In genomic region chr12:5168148-5168547, GRCh38 we compare ENCODE assay signal across 24 cellular contexts.
DNase-seq lines count a peak whose midpoint lies in the region; ATAC-seq, FAIRE-seq and TF ChIP-seq lines count a peak whose summit lies in the region.
"Had no signal": no experiment of that assay in that cellular context is flagged by ENCODE, and none has a peak within 500 bp of the region (broad histone marks: within the 10 kb centered on the region; RNA-seq: fewer than 3 reads in every experiment).

No MANE protein-coding gene starts in this region.

- H2AK9ac ChIP-seq in IMR-90 (replicated peaks; ENCODE audit: low read depth, low read length, poor library complexity), result no peak overlapping the region

- H3K79me2 ChIP-seq in K562 (ENCODE audit: control insufficient read depth, insufficient read depth, low read length), result no peaks in the 10 kb centered on the region
- H3K79me2 ChIP-seq in mesendoderm (ENCODE audit: control insufficient read depth, insufficient read depth, low read length), result no peaks in the 10 kb centered on the region

- H3K27me3 Mint-ChIP-seq in stimulated activated naive B cell treated with anti-CD40 and anti-IgM and Interleukin-4, amounts not matched to agents 10 μg/mL and 1 μg/mL and 100 μg/mL, for 72 hours, result peaks cover 14 to 17% of the 10 kb centered on the region in 2 donors
- H3K27me3 Mint-ChIP-seq: CD4-positive, CD25-positive, alpha-beta regulatory T cell had no signal

- in situ Hi-C loops in IMR-90 (cut with MboI; ENCODE audit: low sequenced_read_pairs) (loop anchor here (5.0 kb wide), 1 partner anchor 259 kb away; no protein-coding TSS in a partner anchor), K562 (cut with MboI) (no loop called here)

- H3K4me1 ChIP-seq in IMR-90 (ENCODE audit: control insufficient read depth, insufficient read depth, low read length), result peaks cover 26% of the 10 kb centered on the region
- H3K4me1 ChIP-seq in K562 (replicated peaks in 1 of 2; ENCODE audit: control insufficient read depth in 2 of 2, insufficient read depth in 2 of 2, low read length in 2 of 2), result no peaks in the 10 kb centered on the region
- no peaks in the 10 kb centered on the region for H3K4me1 ChIP-seq in mesendoderm (ENCODE audit: control insufficient read depth, low read depth, low read length)
- no peaks in the 10 kb centered on the region for H3K4me1 ChIP-seq in effector memory CD4-positive, alpha-beta T cell (ENCODE audit: control insufficient read depth, insufficient read depth, low read length, poor library complexity, severe bottlenecking)
- H3K4me1 ChIP-seq: Caco-2 had no signal

- 0 out of 2 replicates have a peak overlapping the region, but pooled peaks have one; percentile 14 for H3K18ac ChIP-seq in IMR-90 (ENCODE audit: low read depth, low read length)
- no peak overlapping the region for H3K18ac ChIP-seq in mesendoderm (ENCODE audit: low read length)

- H3K4me3 ChIP-seq in IMR-90 (ENCODE audit: insufficient read depth, low read depth, low read length) (no peak overlapping the region), K562 (no peak overlapping the region), mesendoderm (ENCODE audit: low read length) (no peak overlapping the region)
- H3K4me3 ChIP-seq in effector memory CD4-positive, alpha-beta T cell (ENCODE audit: insufficient read depth, low read depth, low read length, poor library complexity, severe bottlenecking), result no peak overlapping the region
- H3K4me3 ChIP-seq: BLaER1, GM23248 had no signal

- H2BK20ac ChIP-seq in IMR-90 (ENCODE audit: low read depth, low read length), result peak overlapping the region; percentile 57

- H3K27ac ChIP-seq in IMR-90 (ENCODE audit: insufficient read depth, low read length) (no peak overlapping the region), K562 (ENCODE audit: extremely low read depth, low read depth, low read length) (no peak overlapping the region), mesendoderm (ENCODE audit: low read depth, low read length) (no peak overlapping the region)
- no peak overlapping the region for H3K27ac ChIP-seq in effector memory CD4-positive, alpha-beta T cell (ENCODE audit: insufficient read depth, low read length, poor library complexity, severe bottlenecking)
- H3K27ac ChIP-seq: 22Rv1, BLaER1, C4-2B had no signal

- BruUV-seq in IMR-90 (replicated peaks; lab: Mats Ljungman, UMichigan) (no TSS peak), K562 (replicated peaks; lab: Mats Ljungman, UMichigan) (no TSS peak)

- H4K91ac ChIP-seq in IMR-90 (ENCODE audit: insufficient read depth, low read depth, low read length), result peak overlapping the region; percentile 27; the same call in 1 of the 2 replicates

- POLR2A ChIA-PET in IMR-90 (lab: Charles Lee; ENCODE audit: unreplicated experiment) (no interaction called here), K562 (lab: Yijun Ruan, JAX) (no interaction called here)

- H3K36me3 ChIP-seq in IMR-90 (ENCODE audit: control insufficient read depth, insufficient read depth, low read length) (no peaks in the 10 kb centered on the region), K562 (ENCODE audit: control insufficient read depth, insufficient read depth, low read length) (no peaks in the 10 kb centered on the region), mesendoderm (ENCODE audit: control insufficient read depth, insufficient read depth, low read length) (no peaks in the 10 kb centered on the region)
- no peaks in the 10 kb centered on the region for H3K36me3 ChIP-seq in effector memory CD4-positive, alpha-beta T cell (ENCODE audit: control insufficient read depth, insufficient read depth, low read length)
- H3K36me3 ChIP-seq: BLaER1 had no signal

- dilution Hi-C loops in IMR-90 (cut with HindIII; ENCODE audit: low sequenced_read_pairs, unreplicated experiment), result no loop called here

- intact Hi-C loops in IMR-90 (cut with micrococcal nuclease) (loop anchor here (5.0 kb wide), 1 partner anchor 71 kb away; no protein-coding TSS in a partner anchor), K562 (cut with micrococcal nuclease) (no loop called here)

- H3K9ac ChIP-seq in IMR-90 (ENCODE audit: low read depth, low read length), result no peak overlapping the region
- H3K9ac ChIP-seq in K562 (ENCODE audit: insufficient read depth in 1 of 2, low read depth in 2 of 2, low read length in 2 of 2), result no peak overlapping the region
- no peak overlapping the region for H3K9ac ChIP-seq in mesendoderm (ENCODE audit: low read length)
- H3K9ac ChIP-seq: BLaER1, GM23248 had no signal

- H3K9me3 Mint-ChIP-seq in stimulated activated naive B cell treated with anti-CD40 and anti-IgM and Interleukin-4, amounts not matched to agents 10 μg/mL and 1 μg/mL and 100 μg/mL, for 72 hours, result no peaks in the 10 kb centered on the region
- H3K9me3 Mint-ChIP-seq: CD4-positive, CD25-positive, alpha-beta regulatory T cell; CD8-positive, alpha-beta T cell had no signal

- H2BK15ac ChIP-seq in IMR-90 (ENCODE audit: low read depth, low read length) (peak overlapping the region; percentile 73; the same call in 2 of the 3 replicates), mesendoderm (replicated peaks; ENCODE audit: low read depth) (no peak overlapping the region)

- H3K9me3 ChIP-seq in IMR-90 (ENCODE audit: control insufficient read depth, insufficient read depth, low read length) (no peaks in the 10 kb centered on the region), K562 (replicated peaks; ENCODE audit: control insufficient read depth, insufficient read depth, low read depth, low read length) (no peaks in the 10 kb centered on the region)
- H3K9me3 ChIP-seq in effector memory CD4-positive, alpha-beta T cell (ENCODE audit: control insufficient read depth, low read length), result no peaks in the 10 kb centered on the region
- H3K9me3 ChIP-seq: BLaER1, Caco-2 had no signal

- no peak for FAIRE-seq in K562 (lab: Jason Lieb, UNC)
- FAIRE-seq: A204.1, G401.6, GM12892, H1 had no signal

- H3K56ac ChIP-seq in IMR-90 (ENCODE audit: extremely low read depth, insufficient read depth, low read length) (no peak overlapping the region), mesendoderm (ENCODE audit: low read length) (no peak overlapping the region)

- peak overlapping the region; percentile 21 for H2BK5ac ChIP-seq in IMR-90 (ENCODE audit: low read depth, low read length, poor library complexity, severe bottlenecking)
- no peak overlapping the region for H2BK5ac ChIP-seq in mesendoderm (ENCODE audit: low read length)

- ATAC-seq in IMR-90 (ENCODE audit: low read depth) (no peak), K562 (no peak), HG03457 (IDR thresholded peaks at IDR 0.05; ENCODE audit: unreplicated experiment) (no peak)
- no peak for ATAC-seq in stimulated activated naive B cell treated with anti-CD40 and anti-IgM and Interleukin-4, amounts not matched to agents 10 μg/mL and 1 μg/mL and 100 μg/mL, for 72 hours (replicated peaks)
- ATAC-seq: CD8-positive, alpha-beta T cell had no signal

- no peak overlapping the region for H3K4me2 ChIP-seq in IMR-90 (ENCODE audit: low read depth, low read length)
- H3K4me2 ChIP-seq in K562 (ENCODE audit: insufficient read depth, low read length), result no peak overlapping the region
- no peak overlapping the region for H3K4me2 ChIP-seq in mesendoderm (ENCODE audit: low read length)
- H3K4me2 ChIP-seq: BLaER1 had no signal

- H3K79me1 ChIP-seq in IMR-90 (ENCODE audit: low read depth in 1 of 2, low read length in 2 of 2), result 0 out of 4 replicates have a peak, but pooled peaks cover 0 to 6% of the 10 kb centered on the region in 2 experiments
- H3K79me1 ChIP-seq in mesendoderm (ENCODE audit: low read length), result no peaks in the 10 kb centered on the region

- H3K27ac Mint-ChIP-seq in stimulated activated naive B cell treated with anti-CD40 and anti-IgM and Interleukin-4, amounts not matched to agents 10 μg/mL and 1 μg/mL and 100 μg/mL, for 72 hours, result peak overlapping the region; percentile 39
- H3K27ac Mint-ChIP-seq: B cell; CD4-positive, CD25-positive, alpha-beta regulatory T cell; CD8-positive, alpha-beta T cell had no signal

- H2AFZ ChIP-seq in IMR-90 (replicated peaks; ENCODE audit: low read length, poor library complexity) (no peak overlapping the region), K562 (ENCODE audit: low read depth, low read length) (no peak overlapping the region)
- H2AFZ ChIP-seq: GM23248 had no signal

- H3K14ac ChIP-seq in IMR-90 (replicated peaks; ENCODE audit: low read depth, low read length), result peak overlapping the region; percentile 49

- H4K5ac ChIP-seq in IMR-90 (ENCODE audit: low read depth, low read length), result no peak overlapping the region
- no peak overlapping the region for H4K5ac ChIP-seq in mesendoderm (ENCODE audit: low read length)

- no peaks in the 10 kb centered on the region for H4K20me1 ChIP-seq in IMR-90 (ENCODE audit: insufficient read depth, low read length)
- H4K20me1 ChIP-seq in K562 (replicated peaks; ENCODE audit: control insufficient read depth, insufficient read depth, low read length), result no peaks in the 10 kb centered on the region
- H4K20me1 ChIP-seq: BLaER1 had no signal

- H3K4me1 Mint-ChIP-seq in stimulated activated naive B cell treated with anti-CD40 and anti-IgM and Interleukin-4, amounts not matched to agents 10 μg/mL and 1 μg/mL and 100 μg/mL, for 72 hours, result no peaks in the 10 kb centered on the region
- H3K4me1 Mint-ChIP-seq: B cell; CD4-positive, CD25-positive, alpha-beta regulatory T cell had no signal

- no peaks in the 10 kb centered on the region for H3K27me3 ChIP-seq in IMR-90 (ENCODE audit: control insufficient read depth, insufficient read depth, low read length)
- peaks cover 0 to 12% of the 10 kb centered on the region in 2 experiments; a peak in 3 of 5 replicates for H3K27me3 ChIP-seq in K562 (ENCODE audit: control insufficient read depth in 2 of 2, insufficient read depth in 2 of 2, low read length in 2 of 2)
- no peaks in the 10 kb centered on the region for H3K27me3 ChIP-seq in mesendoderm (ENCODE audit: insufficient read depth, low read length, poor library complexity)
- no peaks in the 10 kb centered on the region for H3K27me3 ChIP-seq in effector memory CD4-positive, alpha-beta T cell (replicated peaks; ENCODE audit: control insufficient read depth, insufficient read depth, low read length, poor library complexity, severe bottlenecking)
- H3K27me3 ChIP-seq: BLaER1 had no signal

- 100% methylated on average over 4 of the region's 5 CpGs; no CpG with 5 or more reads in 1 of the 2 experiments for WGBS in IMR-90 (ENCODE audit: extremely low coverage in 2 of 2, insufficient read length in 1 of 2), 2 experiments
- WGBS in K562 (ENCODE audit: insufficient coverage, low coverage, missing lambda C conversion rate), result 15% methylated on average over 5 of the region's 5 CpGs
- no CpG with 5 or more reads among the region's 5 CpGs for WGBS in mesendoderm (ENCODE audit: extremely low coverage, insufficient coverage, low lambda C conversion rate)

- H2AK5ac ChIP-seq in IMR-90 (ENCODE audit: low read depth, low read length) (peak overlapping the region; percentile 75; the same call in 1 of the 2 replicates), mesendoderm (ENCODE audit: low read length) (no peak overlapping the region)

- H2BK120ac ChIP-seq in IMR-90 (ENCODE audit: low read depth, low read length), result peak overlapping the region; percentile 77; the same call in 1 of the 2 replicates
- H2BK120ac ChIP-seq in mesendoderm (ENCODE audit: low read depth, low read length), result no peak overlapping the region

- no peak for TF ChIP-seq POLR2A in IMR-90 (IDR thresholded peaks at IDR 0.05; ENCODE audit: low read depth, low read length)
- no peak for TF ChIP-seq POLR2A in K562 (conservative IDR thresholded peaks at IDR 0.05)

- no peak for TF ChIP-seq EP300 in K562 (IDR thresholded peaks at IDR 0.05; ENCODE audit: low read length)

- H3K36me3 Mint-ChIP-seq in stimulated activated naive B cell treated with anti-CD40 and anti-IgM and Interleukin-4, amounts not matched to agents 10 μg/mL and 1 μg/mL and 100 μg/mL, for 72 hours, result no peaks in the 10 kb centered on the region
- H3K36me3 Mint-ChIP-seq: CD4-positive, CD25-positive, alpha-beta regulatory T cell; CD8-positive, alpha-beta T cell had no signal

- TF ChIP-seq RAD21 in IMR-90 (IDR thresholded peaks at IDR 0.05; ENCODE audit: low read length) (no peak), K562 (CRISPR knock-in tag; conservative IDR thresholded peaks at IDR 0.05 in 1 of 2, IDR thresholded peaks at IDR 0.05 in 1 of 2) (no peak)

- no peak overlapping the region for H3K23ac ChIP-seq in IMR-90 (ENCODE audit: low read depth, low read length)
- H3K23ac ChIP-seq in mesendoderm (ENCODE audit: low read length), result no peak overlapping the region

- peak overlapping the region; percentile 73 for H3K4ac ChIP-seq in IMR-90 (ENCODE audit: low read depth, low read length)
- no peak overlapping the region for H3K4ac ChIP-seq in mesendoderm (ENCODE audit: low read depth, low read length)

- DNase-seq in IMR-90 (no peak), K562 (ENCODE audit: extremely low read depth in 1 of 4, low spot score in 3 of 4) (no peak), mesendoderm (peak; percentile 51), ureter (ENCODE audit: low spot score) (no peak), inferior parietal cortex (ENCODE audit: extremely low spot score) (no peak)
- no peak for DNase-seq in stimulated activated naive B cell treated with anti-CD40 and anti-IgM and Interleukin-4, amounts not matched to agents 10 μg/mL and 1 μg/mL and 100 μg/mL, for 72 hours
- no peak for DNase-seq in effector memory CD4-positive, alpha-beta T cell
- DNase-seq: Caco-2; CD4-positive, CD25-positive, alpha-beta regulatory T cell; CD8-positive, alpha-beta T cell; DMS153; DND-41; GM23248; H7; HCEC 1CT had no signal

- CTCF ChIA-PET in IMR-90 (lab: Yijun Ruan, JAX) (no interaction called here), K562 (lab: Yijun Ruan, JAX; ENCODE audit: low intra/inter-chr PET ratio) (interaction anchor here (0.6 kb wide), 1 partner anchor 314 kb away, joined by 3 read pairs; no protein-coding TSS in a partner anchor)

- TF ChIP-seq CTCF in IMR-90 (conservative IDR thresholded peaks at IDR 0.05; ENCODE audit: low read depth, low read length) (no peak), K562 (IDR thresholded peaks at IDR 0.05 in 2 of 3, conservative IDR thresholded peaks at IDR 0.05 in 1 of 3; ENCODE audit: insufficient read depth in 2 of 3, low read depth in 1 of 3, low read length in 3 of 3) (no peak)

- H4K8ac ChIP-seq in IMR-90 (ENCODE audit: low read depth in 2 of 2, low read length in 2 of 2) (peak overlapping the region in 1 of 2 experiments; percentile 18; a peak in 2 of 4 replicates), mesendoderm (ENCODE audit: low read depth, low read length) (no peak overlapping the region)

- H3K9me1 ChIP-seq in IMR-90 (ENCODE audit: insufficient read depth, low read length), result peaks cover 29% of the 10 kb centered on the region
- H3K9me1 ChIP-seq in K562 (ENCODE audit: control insufficient read depth, insufficient read depth, low read length), result no peaks in the 10 kb centered on the region

- H3K4me3 Mint-ChIP-seq in stimulated activated naive B cell treated with anti-CD40 and anti-IgM and Interleukin-4, amounts not matched to agents 10 μg/mL and 1 μg/mL and 100 μg/mL, for 72 hours, result no peak overlapping the region
- H3K4me3 Mint-ChIP-seq: B cell; CD4-positive, CD25-positive, alpha-beta regulatory T cell; CD8-positive, alpha-beta T cell had no signal
